In the genomic region with DNA sequence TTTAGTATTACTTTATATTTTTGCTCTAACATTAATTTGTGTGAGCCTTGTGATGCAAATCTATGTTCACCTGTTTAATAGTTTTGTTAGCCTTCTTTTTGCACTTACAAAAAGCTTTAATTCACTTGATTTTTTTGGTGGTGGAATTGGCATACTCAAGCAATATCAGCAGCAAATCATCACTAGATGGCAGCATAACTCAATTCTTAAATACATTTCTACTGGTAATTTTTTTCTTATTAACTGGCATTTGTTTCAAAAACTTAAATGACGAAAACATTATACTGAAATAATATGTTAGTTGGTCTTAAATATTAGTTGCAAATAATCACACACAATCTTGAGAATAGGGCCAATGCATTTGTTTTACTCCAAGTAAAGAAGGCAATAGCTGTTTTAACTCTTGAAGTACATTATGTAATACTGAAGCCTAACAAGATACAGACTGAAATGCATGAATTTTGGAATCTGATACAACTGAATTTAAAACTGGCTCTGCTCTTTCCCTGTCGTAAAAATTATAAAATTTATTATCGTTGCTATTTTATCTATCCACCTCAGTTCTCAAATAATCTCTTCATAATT, we compare ENCODE assay signal across 8 cellular contexts.
DNase-seq lines count a peak whose midpoint lies in the region; ATAC-seq and FAIRE-seq lines count a peak whose summit lies in the region.

No MANE protein-coding gene starts in this region.

- DNase-seq in DMS 273 (lab: John Stamatoyannopoulos, UW; ENCODE audit: unreplicated experiment) = peak; percentile 50
- no peak for DNase-seq in DMS 273 treated with DMSO at 0.1 percent for 48 hours (lab: John Stamatoyannopoulos, UW)
- DNase-seq in KBM-7 = peak; percentile 63
- peak; percentile 78 for DNase-seq in RKO (ENCODE audit: low spot score)
- DNase-seq in fibroblast of the conjunctiva (ENCODE audit: low read depth) = peak; percentile 55
- peak; percentile 12 for DNase-seq in small intestine
- no peak for DNase-seq in GF-D8 (lab: John Stamatoyannopoulos, UW)

- ATAC-seq in GM21825 (IDR thresholded peaks at IDR 0.05; ENCODE audit: unreplicated experiment) = no peak

- 25 to 43% (median 43%) methylated on average over 3 of the region's 3 CpGs for WGBS in small intestine, 3 donors

- H3K36me3 ChIP-seq in small intestine (ENCODE audit: control insufficient read depth in 2 of 2, insufficient read depth in 2 of 2, low read length in 2 of 2) = no peaks in the 10 kb centered on the region

- no peak for FAIRE-seq in small intestine (lab: Jason Lieb, UNC)

- H3K4me3 ChIP-seq in small intestine (ENCODE audit: low read depth in 1 of 2, low read length in 2 of 2) = no peak overlapping the region

- no peak overlapping the region for H3K27ac ChIP-seq in small intestine (ENCODE audit: low read depth in 1 of 2, low read length in 1 of 2)

- no peaks in the 10 kb centered on the region for H3K9me3 ChIP-seq in small intestine (ENCODE audit: control insufficient read depth, low read depth)

- in situ Hi-C loops in KBM-7 (cut with MboI; ENCODE audit: low pct_unique_long_range_greater_than_20kb, low sequenced_read_pairs) = no loop called here

- H3K4me1 ChIP-seq in small intestine (ENCODE audit: control insufficient read depth in 2 of 2, insufficient read depth in 1 of 2, low read depth in 1 of 2, low read length in 1 of 2) = no peaks in the 10 kb centered on the region

- H3K27me3 ChIP-seq in small intestine (ENCODE audit: control insufficient read depth in 2 of 2, insufficient read depth in 2 of 2, low read length in 2 of 2) = no peaks in the 10 kb centered on the region

Comparison
In these comparisons a context has a peak if more than half of its experiments do, and no peak if none do; other contexts are left out.
1. DNase-seq: peak in DMS 273 (single experiment), KBM-7 (single experiment), RKO (single experiment), fibroblast of the conjunctiva (single experiment) and small intestine (single experiment); none in DMS 273 treated with DMSO at 0.1 percent for 48 hours (single experiment) and GF-D8 (single experiment).